ENCODE assay signal across 11 cellular contexts in the genomic region with DNA sequence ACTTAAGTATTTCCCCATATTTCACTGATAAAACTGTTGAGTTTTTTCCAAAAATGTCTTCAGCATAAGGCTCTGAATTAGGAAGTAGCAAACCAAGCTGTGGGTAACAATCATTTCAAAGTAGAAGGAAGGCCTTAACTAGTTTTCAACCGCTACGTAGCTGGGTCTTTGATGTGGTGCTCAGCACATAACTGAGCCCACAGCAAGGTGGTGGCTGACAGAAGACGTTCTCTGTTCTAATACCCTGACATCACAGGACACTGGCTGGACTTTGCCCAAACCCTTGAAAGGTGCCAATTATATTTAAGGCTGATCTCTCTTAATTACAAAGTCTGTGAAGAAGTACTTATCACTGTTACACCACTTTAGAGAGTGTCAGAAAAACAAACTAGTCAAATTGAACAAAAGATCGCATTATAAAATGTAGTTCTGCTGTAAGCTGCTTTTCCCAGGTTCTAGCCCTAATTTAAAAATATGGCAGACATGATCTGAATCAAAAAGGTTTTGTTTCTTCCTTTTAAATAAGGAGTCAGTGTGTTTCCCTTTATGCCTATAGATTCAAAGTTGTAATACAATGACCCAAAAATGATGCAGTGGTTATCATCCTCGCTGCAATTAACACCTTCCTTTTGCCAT. TPM values are rescaled to one million over a fixed set of nuclear protein-coding genes. Genes with fewer than 3 reads are reported as not detected.
A peak's percentile ranks its signal among the peaks of the same experiment; 100 is the strongest.
DNase-seq lines count a peak whose midpoint lies in the region; ATAC-seq and TF ChIP-seq lines count a peak whose summit lies in the region.
"Had no signal": no experiment of that assay in that cellular context is flagged by ENCODE, and none has a peak within 500 bp of the region (broad histone marks: within the 10 kb centered on the region; RNA-seq: fewer than 3 reads in every experiment).

No MANE protein-coding gene starts in this region.

- H3K4me1 ChIP-seq in naive thymus-derived CD4-positive, alpha-beta T cell (ENCODE audit: control insufficient read depth in 2 of 2, insufficient read depth in 2 of 2, low read length in 2 of 2): peaks cover 12 to 17% of the 10 kb centered on the region in 2 donors
- H3K4me1 ChIP-seq: HAP-1 had no signal

- intact Hi-C loops in activated CD8-positive, alpha-beta T cell treated with anti-CD3 and anti-CD28 coated beads for 36 hours (cut with micrococcal nuclease): no loop called here
- intact Hi-C loops in naive thymus-derived CD4-positive, alpha-beta T cell (cut with micrococcal nuclease): loop anchor here (1.0 to 2.0 kb wide), 3 partner anchors 9 to 25 kb away; no protein-coding TSS in a partner anchor

- H3K4me1 Mint-ChIP-seq in activated CD8-positive, alpha-beta memory T cell treated with anti-CD3 and anti-CD28 coated beads, Interleukin-2, amount 10 ng/mL, durations not matched to agents 7 days and 5 days: peaks cover 55% of the 10 kb centered on the region
- H3K4me1 Mint-ChIP-seq in activated CD8-positive, alpha-beta T cell treated with anti-CD3 and anti-CD28 coated beads for 36 hours (ENCODE audit: low read depth): peaks cover 22% of the 10 kb centered on the region
- peaks cover 16 to 37% (median 18%) of the 10 kb centered on the region in 7 donors for H3K4me1 Mint-ChIP-seq in naive thymus-derived CD4-positive, alpha-beta T cell

- ATAC-seq in activated CD8-positive, alpha-beta memory T cell treated with anti-CD3 and anti-CD28 coated beads, Interleukin-2, amount 10 ng/mL, durations not matched to agents 7 days and 5 days: peak; percentile 87
- ATAC-seq in HG02981 (IDR thresholded peaks at IDR 0.05; ENCODE audit: unreplicated experiment): peak; percentile 69
- ATAC-seq in activated CD8-positive, alpha-beta T cell treated with anti-CD3 and anti-CD28 coated beads for 36 hours: peak; percentile 92
- ATAC-seq in naive thymus-derived CD4-positive, alpha-beta T cell: peak; percentile 90

- no peaks in the 10 kb centered on the region for H3K27me3 Mint-ChIP-seq in activated CD8-positive, alpha-beta memory T cell treated with anti-CD3 and anti-CD28 coated beads, Interleukin-2, amount 10 ng/mL, durations not matched to agents 7 days and 5 days
- no peaks in the 10 kb centered on the region for H3K27me3 Mint-ChIP-seq in activated CD8-positive, alpha-beta T cell treated with anti-CD3 and anti-CD28 coated beads for 36 hours
- no peaks in the 10 kb centered on the region for H3K27me3 Mint-ChIP-seq in naive thymus-derived CD4-positive, alpha-beta T cell

- H3K9me3 ChIP-seq in naive thymus-derived CD4-positive, alpha-beta T cell (ENCODE audit: control insufficient read depth in 2 of 3, low read length in 3 of 3): no peaks in the 10 kb centered on the region
- H3K9me3 ChIP-seq: HAP-1 had no signal

- H3K4me3 Mint-ChIP-seq in activated CD8-positive, alpha-beta memory T cell treated with anti-CD3 and anti-CD28 coated beads, Interleukin-2, amount 10 ng/mL, durations not matched to agents 7 days and 5 days: peak overlapping the region; percentile 7
- no peak overlapping the region for H3K4me3 Mint-ChIP-seq in activated CD8-positive, alpha-beta T cell treated with anti-CD3 and anti-CD28 coated beads for 36 hours
- H3K4me3 Mint-ChIP-seq in naive thymus-derived CD4-positive, alpha-beta T cell: peak overlapping the region in 8 of 10 donors; percentile 3 to 70 (median 44)

- no peak overlapping the region for H3K27ac ChIP-seq in naive thymus-derived CD4-positive, alpha-beta T cell (ENCODE audit: low read depth, low read length)

- H3K27me3 ChIP-seq in naive thymus-derived CD4-positive, alpha-beta T cell (ENCODE audit: control insufficient read depth in 2 of 2, insufficient read depth in 2 of 2, low read length in 2 of 2): no peaks in the 10 kb centered on the region

- CTCF ChIA-PET in activated CD8-positive, alpha-beta memory T cell treated with anti-CD3 and anti-CD28 coated beads, Interleukin-2, amount 10 ng/mL, durations not matched to agents 7 days and 5 days (lab: Charles Lee): interaction anchor here (0.8 to 2.3 kb wide), 6 partner anchors 9 to 25 kb away, joined by 3 to 8 read pairs (median 6); no protein-coding TSS in a partner anchor
- CTCF ChIA-PET in activated CD8-positive, alpha-beta T cell treated with anti-CD3 and anti-CD28 coated beads for 36 hours (lab: Charles Lee): interaction anchor here (2.1 kb wide), 1 partner anchor 11 kb away, joined by 12 read pairs; no protein-coding TSS in a partner anchor
- CTCF ChIA-PET in naive thymus-derived CD4-positive, alpha-beta T cell (lab: Charles Lee): no interaction called here

- no peak overlapping the region for H3K4me3 ChIP-seq in naive thymus-derived CD4-positive, alpha-beta T cell (ENCODE audit: low read length)
- H3K4me3 ChIP-seq: HAP-1 had no signal

- peak; percentile 74 for DNase-seq in activated CD8-positive, alpha-beta memory T cell treated with anti-CD3 and anti-CD28 coated beads, Interleukin-2, amount 10 ng/mL, durations not matched to agents 7 days and 5 days
- DNase-seq in activated CD8-positive, alpha-beta memory T cell treated with anti-CD3 and anti-CD28 coated beads for 24 hours: no peak
- peak; percentile 74 for DNase-seq in activated CD8-positive, alpha-beta T cell treated with anti-CD3 and anti-CD28 coated beads for 36 hours
- peak in 7 of 9 donors; percentile 37 to 68 (median 53) for DNase-seq in naive thymus-derived CD4-positive, alpha-beta T cell
- DNase-seq in DMS 273 (lab: John Stamatoyannopoulos, UW; ENCODE audit: unreplicated experiment): no peak
- DNase-seq in GM03348 (ENCODE audit: low spot score): no peak
- no peak for DNase-seq in AML-193 (lab: John Stamatoyannopoulos, UW)
- DNase-seq: foreskin fibroblast, NCI-H2081 had no signal

- peak overlapping the region; percentile 79 for H3K27ac Mint-ChIP-seq in activated CD8-positive, alpha-beta memory T cell treated with anti-CD3 and anti-CD28 coated beads, Interleukin-2, amount 10 ng/mL, durations not matched to agents 7 days and 5 days
- H3K27ac Mint-ChIP-seq in activated CD8-positive, alpha-beta T cell treated with anti-CD3 and anti-CD28 coated beads for 36 hours: peak overlapping the region; percentile 66
- peak overlapping the region in 7 of 9 donors; percentile 16 to 78 (median 31) for H3K27ac Mint-ChIP-seq in naive thymus-derived CD4-positive, alpha-beta T cell

- POLR2A ChIA-PET in activated CD8-positive, alpha-beta T cell treated with anti-CD3 and anti-CD28 coated beads for 36 hours (lab: Charles Lee): no interaction called here
- POLR2A ChIA-PET in naive thymus-derived CD4-positive, alpha-beta T cell (lab: Charles Lee): interaction anchor here (1.1 kb wide), 1 partner anchor 8 kb away, joined by 3 read pairs; no protein-coding TSS in a partner anchor

- no peaks in the 10 kb centered on the region for H3K9me3 Mint-ChIP-seq in activated CD8-positive, alpha-beta memory T cell treated with anti-CD3 and anti-CD28 coated beads, Interleukin-2, amount 10 ng/mL, durations not matched to agents 7 days and 5 days (ENCODE audit: low read depth)
- H3K9me3 Mint-ChIP-seq in activated CD8-positive, alpha-beta T cell treated with anti-CD3 and anti-CD28 coated beads for 36 hours: no peaks in the 10 kb centered on the region
- H3K9me3 Mint-ChIP-seq in naive thymus-derived CD4-positive, alpha-beta T cell: no peaks in the 10 kb centered on the region

- TF ChIP-seq CTCF in activated CD8-positive, alpha-beta T cell treated with anti-CD3 and anti-CD28 coated beads for 36 hours (IDR thresholded peaks at IDR 0.05): no peak

- no peaks in the 10 kb centered on the region for H3K36me3 ChIP-seq in naive thymus-derived CD4-positive, alpha-beta T cell (ENCODE audit: control insufficient read depth in 2 of 3, insufficient read depth in 3 of 3, low read length in 3 of 3)
- H3K36me3 ChIP-seq: HAP-1 had no signal

- peaks cover 50% of the 10 kb centered on the region for H3K36me3 Mint-ChIP-seq in activated CD8-positive, alpha-beta memory T cell treated with anti-CD3 and anti-CD28 coated beads, Interleukin-2, amount 10 ng/mL, durations not matched to agents 7 days and 5 days
- H3K36me3 Mint-ChIP-seq in activated CD8-positive, alpha-beta T cell treated with anti-CD3 and anti-CD28 coated beads for 36 hours (ENCODE audit: low read depth): peaks cover 13% of the 10 kb centered on the region
- peaks cover 0 to 15% (median 0%) of the 10 kb centered on the region in 5 donors for H3K36me3 Mint-ChIP-seq in naive thymus-derived CD4-positive, alpha-beta T cell

RNA-seq across cellular contexts. Expression of a gene that starts 26.7 kb away (rescaled TPM):
- 10 to 100 TPM; 34.8 to 38.4 TPM for total RNA-seq in activated CD8-positive, alpha-beta memory T cell treated with anti-CD3 and anti-CD28 coated beads, Interleukin-2, amount 10 ng/mL, durations not matched to agents 7 days and 5 days
- total RNA-seq in activated CD8-positive, alpha-beta T cell treated with anti-CD3 and anti-CD28 coated beads for 36 hours: 10 to 100 TPM; 18.5 to 19.4 TPM
- 10 to 100 TPM in 2 of 5 experiments, 1 to 10 TPM in 3; 8.3 to 22.3 (median 8.5) TPM for total RNA-seq in naive thymus-derived CD4-positive, alpha-beta T cell
- 1 to 10 TPM; 5.4 to 7.1 TPM for polyA plus RNA-seq in naive thymus-derived CD4-positive, alpha-beta T cell

Comparison
In these comparisons a context has a peak if more than half of its experiments do, and no peak if none do; other contexts are left out.
1. DNase-seq: peak in activated CD8-positive, alpha-beta memory T cell treated with anti-CD3 and anti-CD28 coated beads, Interleukin-2, amount 10 ng/mL, durations not matched to agents 7 days and 5 days (single experiment), activated CD8-positive, alpha-beta T cell treated with anti-CD3 and anti-CD28 coated beads for 36 hours (single experiment) and naive thymus-derived CD4-positive, alpha-beta T cell (7 of 9); none in activated CD8-positive, alpha-beta memory T cell treated with anti-CD3 and anti-CD28 coated beads for 24 hours (single experiment), DMS 273 (single experiment), GM03348 (single experiment) and AML-193 (0 of 2).
2. Peak in every context shown above with its lines, with median percentiles within 50 percentile points of each other: ATAC-seq and H3K27ac Mint-ChIP-seq.